8 cellular contexts compared by ENCODE assay signal in genomic region chr22:24434472-24435322, GRCh38. TPM values are rescaled to one million over a fixed set of nuclear protein-coding genes. Genes with fewer than 3 reads are reported as not detected.
DNase-seq lines count a peak whose midpoint lies in the region; ATAC-seq and TF ChIP-seq lines count a peak whose summit lies in the region.

No MANE protein-coding gene starts in this region.

- no peaks in the 10 kb centered on the region for H3K27me3 ChIP-seq in muscle layer of colon (ENCODE audit: control insufficient read depth in 1 of 2, insufficient read depth in 2 of 2, low read length in 2 of 2)
- no peaks in the 10 kb centered on the region for H3K27me3 ChIP-seq in stomach

- H3K4me1 ChIP-seq in muscle layer of colon (ENCODE audit: insufficient read depth, low read length), result peaks cover 45% of the 10 kb centered on the region
- peaks cover 23 to 63% (median 60%) of the 10 kb centered on the region in 4 donors for H3K4me1 ChIP-seq in stomach

- TF ChIP-seq POLR2A in stomach (IDR thresholded peaks at IDR 0.05), result no peak

- H3K9me3 ChIP-seq in muscle layer of colon (ENCODE audit: low read length), result no peaks in the 10 kb centered on the region
- H3K9me3 ChIP-seq in stomach, result no peaks in the 10 kb centered on the region

- H3K36me3 ChIP-seq in muscle layer of colon (ENCODE audit: insufficient read depth, low read length) (no peaks in the 10 kb centered on the region), stomach (no peaks in the 10 kb centered on the region)

- CTCF ChIA-PET in T-cell (lab: Charles Lee), result interaction anchor here (0.9 to 1.4 kb wide), 3 partner anchors 8 to 13 kb away, joined by 4 to 6 read pairs (median 4); no protein-coding TSS in a partner anchor

- ATAC-seq in GM18520 (IDR thresholded peaks at IDR 0.05; ENCODE audit: unreplicated experiment) (peak; percentile 47), HG02981 (IDR thresholded peaks at IDR 0.05; ENCODE audit: unreplicated experiment) (peak; percentile 53), T-cell (replicated peaks in 1 of 4) (peak; percentile 87 to 90 (median 88))

- peaks cover 85 to 95% (median 92%) of the 10 kb centered on the region in 3 donors for H3K4me1 Mint-ChIP-seq in T-cell

- peak overlapping the region; percentile 38 to 78 (median 60) for H3K4me3 Mint-ChIP-seq in T-cell

- no peak for TF ChIP-seq CTCF in stomach (IDR thresholded peaks at IDR 0.05)

- WGBS in adipose tissue, 3 donors, result 44 to 75% (median 47%) methylated on average over 16 of the region's 16 CpGs
- whole genome bisulfite sequencing in stomach, 5 donors, result 55 to 73% (median 69%) methylated on average over 12 to 16 of the region's 16 CpGs

- no peak overlapping the region for H3K9ac ChIP-seq in muscle layer of colon (ENCODE audit: low read length)

- H3K27me3 Mint-ChIP-seq in T-cell, result no peaks in the 10 kb centered on the region

- peak; percentile 36 to 81 (median 66) for DNase-seq in T-cell
- DNase-seq in stomach, result peak; percentile 51
- no peak for DNase-seq in HT-29 (ENCODE audit: low spot score)
- no peak for DNase-seq in COLO829 (ENCODE audit: low spot score)

- peaks cover 3% of the 10 kb centered on the region for H3K36me3 Mint-ChIP-seq in T-cell

- peak overlapping the region; percentile 77 for H3K27ac ChIP-seq in adipose tissue (ENCODE audit: low read depth, low read length)
- peak overlapping the region; percentile 19 for H3K27ac ChIP-seq in muscle layer of colon (ENCODE audit: low read depth, low read length)
- peak overlapping the region; percentile 41 to 86 (median 61) for H3K27ac ChIP-seq in stomach

- no peak overlapping the region for H3K4me3 ChIP-seq in muscle layer of colon (ENCODE audit: low read depth in 1 of 2, low read length in 2 of 2)
- no peak overlapping the region for H3K4me3 ChIP-seq in stomach

- intact Hi-C loops in stomach (cut with DNase I; ENCODE audit: low total_unique reads), result loop anchor here (5.0 kb wide), 1 partner anchor 88 kb away; no protein-coding TSS in a partner anchor

- H3K9me3 Mint-ChIP-seq in T-cell, result no peaks in the 10 kb centered on the region

- TF ChIP-seq EP300 in stomach (IDR thresholded peaks at IDR 0.05), result no peak

- peak overlapping the region; percentile 85 to 90 for H3K27ac Mint-ChIP-seq in T-cell

- POLR2A ChIA-PET in T-cell (lab: Charles Lee), result no interaction called here

RNA-seq across cellular contexts. Expression of gene ADORA2A, which starts 7.3 kb away (rescaled TPM):
- total RNA-seq in T-cell, result 10 to 100 TPM; 29.1 to 35.1 (median 30.1) TPM
- polyA plus RNA-seq in adipose tissue, result 1 to 10 TPM in 2 of 3 donors, under 1 TPM in 1; 0.90 to 2.5 (median 1.1) TPM
- total RNA-seq in stomach, result 1 to 10 TPM in 3 of 5 donors, under 1 TPM in 1, not detected in 1; 0.58 to 7.1 (median 3.1) TPM
- 1 to 10 TPM; 1.4 to 2.9 (median 1.6) TPM for polyA plus RNA-seq in stomach
- total RNA-seq in HT-29 (2014; rRNA removed; shearing (Covaris generic)), result 0.36 and 0.44 TPM in 2 replicates

Comparison
In these comparisons a context has a peak if more than half of its experiments do, and no peak if none do; other contexts are left out.
1. DNase-seq: peak in T-cell (34 of 34) and stomach (single experiment); none in HT-29 (single experiment) and COLO829 (single experiment).
2. H3K27ac ChIP-seq: peak in every context shown above with its lines; median percentile 77 in adipose tissue; 61 in stomach; 19 in muscle layer of colon.
3. Peak in every context shown above with its lines, with median percentiles within 50 percentile points of each other: ATAC-seq.